Comparison of ENCODE assay signal across 31 cellular contexts in the genomic region with DNA sequence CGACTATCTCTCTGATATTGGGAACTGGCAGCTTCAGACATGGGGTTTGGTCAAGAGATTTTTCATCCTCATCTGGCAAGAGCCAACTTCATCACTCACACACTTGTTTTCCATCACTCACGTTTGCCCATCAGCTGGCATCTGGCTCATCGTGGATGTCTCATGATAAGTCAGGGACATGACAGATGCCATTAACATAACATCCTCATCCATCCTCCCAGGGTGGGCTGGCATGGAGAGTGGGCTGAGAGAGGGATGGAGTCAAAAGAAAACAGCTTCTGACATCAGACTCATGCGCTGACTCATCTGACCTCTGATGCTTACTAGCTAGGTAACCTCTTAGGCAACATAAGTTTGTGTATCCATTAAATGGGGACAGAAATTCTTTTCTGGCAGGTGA. TPM values are rescaled to one million over a fixed set of nuclear protein-coding genes. Genes with fewer than 3 reads are reported as not detected.
"Had no signal": no experiment of that assay in that cellular context is flagged by ENCODE, and none has a peak within 500 bp of the region (broad histone marks: within the 10 kb centered on the region; RNA-seq: fewer than 3 reads in every experiment).

No MANE protein-coding gene starts in this region.

- H3K4me1 ChIP-seq: SJSA1 had no signal

- H3K4me3 Mint-ChIP-seq: activated CD4-positive, alpha-beta T cell treated with anti-CD3 and anti-CD28 coated beads, Interleukin-2, amount 10 ng/mL, durations not matched to agents 24 days and 14 days; activated CD8-positive, alpha-beta memory T cell treated with anti-CD3 and anti-CD28 coated beads, Interleukin-2, amount 10 ng/mL, durations not matched to agents 7 days and 5 days; activated naive CD8-positive, alpha-beta T cell treated with anti-CD3 and anti-CD28 coated beads, Interleukin-2, amount 50 U/mL, for 24 hours; activated T-cell treated with anti-CD3 and anti-CD28 coated beads, Interleukin-2, amount 50 U/mL, for 24 hours; activated T-helper 1 cell treated with anti-CD3 and anti-CD28 coated beads, Interleukin-12 subunit alpha, Interleukin-12 subunit beta, Interleukin-2, Interleukin-4 antibody, amounts not matched to agents 30 ng/mL and 10 ng/mL and 1 ng/mL, durations not matched to agents 14 hours and 24 hours and 36 hours; brain; T-helper 2 cell treated with Interferon-gamma antibody and Interleukin-4, amounts not matched to agents 5 μg/mL and 100 μg/mL, for 36 hours; WTC11 had no signal

- H3K9me3 Mint-ChIP-seq: activated CD4-positive, alpha-beta T cell treated with anti-CD3 and anti-CD28 coated beads, Interleukin-2, amount 10 ng/mL, durations not matched to agents 24 days and 14 days; T-helper 2 cell treated with Interferon-gamma antibody and Interleukin-4, amounts not matched to agents 5 μg/mL and 100 μg/mL, for 36 hours had no signal

- ATAC-seq: activated CD8-positive, alpha-beta memory T cell treated with anti-CD3 and anti-CD28 coated beads, Interleukin-2, amount 10 ng/mL, durations not matched to agents 7 days and 5 days; activated naive CD4-positive, alpha-beta T cell treated with anti-CD3 and anti-CD28 coated beads, Interleukin-2, amount 50 U/mL, for 72 hours; activated naive CD8-positive, alpha-beta T cell treated with anti-CD3 and anti-CD28 coated beads, Interleukin-2, amount 50 U/mL, for 24 hours; SK-N-SH treated with all-trans-retinoic acid at 6 μM for 48 hours; WTC11 had no signal

- H3K9me3 ChIP-seq: Peyer's patch, SJSA1 had no signal

- H3K4me3 ChIP-seq: cardiac muscle cell, Peyer's patch, SJSA1 had no signal

- DNase-seq: activated CD4-positive, alpha-beta T cell treated with anti-CD3 and anti-CD28 coated beads, Interleukin-2, amount 10 ng/mL, durations not matched to agents 24 days and 14 days; activated CD4-positive, CD25-positive, alpha-beta regulatory T cell treated with anti-CD3 and anti-CD28 coated beads, Interleukin-2, amount 50 U/mL, for 72 hours; activated CD8-positive, alpha-beta memory T cell treated with anti-CD3 and anti-CD28 coated beads, Interleukin-2, amount 10 ng/mL, durations not matched to agents 7 days and 5 days; activated effector memory CD4-positive, alpha-beta T cell treated with anti-CD3 and anti-CD28 coated beads, Interleukin-2, amount 50 U/mL, for 16 hours; activated naive CD4-positive, alpha-beta T cell treated with Interleukin-2 at 50 U/mL for 16 hours; activated naive CD8-positive, alpha-beta T cell treated with anti-CD3 and anti-CD28 coated beads, Interleukin-2, amount 50 U/mL, for 24 hours; activated T-cell treated with anti-CD3 and anti-CD28 coated beads, Interleukin-2, amount 50 U/mL, for 24 hours; amygdala; KG1; NCI-H1092; NCI-H1417 treated with DMSO at 0.1 percent for 48 hours; NCI-H1694; NCI-H2029; NCI-H2107; NCI-H2171 treated with DMSO at 0.1 percent for 48 hours; NCI-H510A treated with DMSO at 0.1 percent for 48 hours; NCI-H69; Peyer's patch; SHP77; SW 1271 had no signal

- H3K27ac ChIP-seq: cardiac muscle cell, Peyer's patch, SJSA1 had no signal

- H3K36me3 ChIP-seq: cardiac muscle cell, Peyer's patch, SJSA1 had no signal

- H3K36me3 Mint-ChIP-seq: activated CD8-positive, alpha-beta memory T cell treated with anti-CD3 and anti-CD28 coated beads, Interleukin-2, amount 10 ng/mL, durations not matched to agents 7 days and 5 days; brain had no signal

- H3K27ac Mint-ChIP-seq: activated CD4-positive, alpha-beta T cell treated with anti-CD3 and anti-CD28 coated beads, Interleukin-2, amount 10 ng/mL, durations not matched to agents 24 days and 14 days; activated CD8-positive, alpha-beta memory T cell treated with anti-CD3 and anti-CD28 coated beads, Interleukin-2, amount 10 ng/mL, durations not matched to agents 7 days and 5 days; activated naive CD4-positive, alpha-beta T cell treated with anti-CD3 and anti-CD28 coated beads, Interleukin-2, amount 50 U/mL, for 72 hours; activated naive CD8-positive, alpha-beta T cell treated with anti-CD3 and anti-CD28 coated beads, Interleukin-2, amount 50 U/mL, for 24 hours; activated T-cell treated with anti-CD3 and anti-CD28 coated beads, Interleukin-2, amount 50 U/mL, for 24 hours; activated T-helper 1 cell treated with anti-CD3 and anti-CD28 coated beads, Interleukin-12 subunit alpha, Interleukin-12 subunit beta, Interleukin-2, Interleukin-4 antibody, amounts not matched to agents 30 ng/mL and 10 ng/mL and 1 ng/mL, durations not matched to agents 14 hours and 24 hours and 36 hours; brain; T-helper 2 cell treated with Interferon-gamma antibody and Interleukin-4, amounts not matched to agents 5 μg/mL and 100 μg/mL, for 36 hours; WTC11 had no signal

- FAIRE-seq: astrocyte had no signal

RNA-seq across cellular contexts. Expression of gene VSX2, which starts 1.8 kb away (rescaled TPM):
- total RNA-seq: activated CD4-positive, alpha-beta T cell treated with anti-CD3 and anti-CD28 coated beads, Interleukin-2, amount 10 ng/mL, durations not matched to agents 24 days and 14 days; activated CD8-positive, alpha-beta memory T cell treated with anti-CD3 and anti-CD28 coated beads, Interleukin-2, amount 10 ng/mL, durations not matched to agents 7 days and 5 days; activated naive CD4-positive, alpha-beta T cell treated with anti-CD3 and anti-CD28 coated beads, Interleukin-2, amount 50 U/mL, for 72 hours; activated T-helper 1 cell treated with anti-CD3 and anti-CD28 coated beads, Interleukin-12 subunit alpha, Interleukin-12 subunit beta, Interleukin-2, Interleukin-4 antibody, amounts not matched to agents 30 ng/mL and 10 ng/mL and 1 ng/mL, durations not matched to agents 14 hours and 24 hours and 36 hours; astrocyte; cardiac muscle cell; MCF 10A; Peyer's patch; SJSA1; T-helper 1 cell treated with Interleukin-12 subunit alpha and Interleukin-12 subunit beta and Interleukin-4 antibody, amounts not matched to agents 30 ng/mL and 1 ng/mL, for 36 hours; WTC11 had no signal
- polyA plus RNA-seq: cardiac muscle cell had no signal
